ENCODE assay signal across 1 cellular context in genomic region chr2:241321033-241321432, GRCh38.
TF ChIP-seq lines count a peak whose summit lies in the region.

No MANE protein-coding gene starts in this region.

TF ChIP-seq in GM23338, 12 proteins besides CTCF, POLR2A, EP300 and RAD21 (continued from another document):
- TF ChIP-seq ZNF462 (CRISPR knock-in tag; IDR thresholded peaks at IDR 0.05) (no peak), EZH2 (IDR thresholded peaks at IDR 0.05; ENCODE audit: low read depth, unreplicated experiment) (no peak), POLR2AphosphoS5 (IDR thresholded peaks at IDR 0.05; ENCODE audit: low read depth) (no peak), NANOG (IDR thresholded peaks at IDR 0.05; ENCODE audit: borderline replicate concordance) (no peak), ZNF331 (CRISPR knock-in tag; IDR thresholded peaks at IDR 0.05; ENCODE audit: low read depth) (no peak), EZH2phosphoT487 (IDR thresholded peaks at IDR 0.05; ENCODE audit: unreplicated experiment) (no peak), ETS1 (IDR thresholded peaks at IDR 0.05) (no peak)
